ENCODE assay signal across 13 cellular contexts in genomic region chr16:14701859-14702258, GRCh38. TPM values are rescaled to one million over a fixed set of nuclear protein-coding genes. Genes with fewer than 3 reads are reported as not detected.
"Had no signal": no experiment of that assay in that cellular context is flagged by ENCODE, and none has a peak within 500 bp of the region (broad histone marks: within the 10 kb centered on the region; RNA-seq: fewer than 3 reads in every experiment).

No MANE protein-coding gene starts in this region.

RNA-seq across cellular contexts. Expression of gene NPIPA3, which starts 1.4 kb away (rescaled TPM):
- total RNA-seq: ascending aorta, M059J had no signal

RNA-seq across cellular contexts. Expression of gene PLA2G10, which starts 7.8 kb away (rescaled TPM):
- total RNA-seq: activated CD4-positive, alpha-beta T cell treated with anti-CD3 and anti-CD28 coated beads for 36 hours; activated CD4-positive, alpha-beta T cell treated with anti-CD3 and anti-CD28 coated beads, Interleukin-2, amount 10 ng/mL, durations not matched to agents 7 days and 5 days; activated CD8-positive, alpha-beta T cell treated with anti-CD3 and anti-CD28 coated beads, Interleukin-2, amount 10 ng/mL, durations not matched to agents 7 days and 5 days; activated naive CD8-positive, alpha-beta T cell treated with anti-CD3 and anti-CD28 coated beads, Interleukin-2, amount 10 ng/mL, durations not matched to agents 7 days and 5 days; activated T-helper 2 cell treated with anti-CD3 and anti-CD28 coated beads, Interferon-gamma antibody, Interleukin-2, Interleukin-4, amounts not matched to agents 10 μg/mL and 5 μg/mL and 100 μg/mL, durations not matched to agents 14 hours and 24 hours and 36 hours; ascending aorta; breast epithelium; cardiac septum; M059J; RPMI7951; SJSA1; T-helper 17 cell had no signal
- polyA plus RNA-seq: SK-N-SH had no signal

RNA-seq across cellular contexts. Expression of gene NPIPA2, which starts 40.5 kb away (rescaled TPM):
- total RNA-seq: ascending aorta had no signal
